30 cellular contexts compared by ENCODE assay signal in the genomic region with DNA sequence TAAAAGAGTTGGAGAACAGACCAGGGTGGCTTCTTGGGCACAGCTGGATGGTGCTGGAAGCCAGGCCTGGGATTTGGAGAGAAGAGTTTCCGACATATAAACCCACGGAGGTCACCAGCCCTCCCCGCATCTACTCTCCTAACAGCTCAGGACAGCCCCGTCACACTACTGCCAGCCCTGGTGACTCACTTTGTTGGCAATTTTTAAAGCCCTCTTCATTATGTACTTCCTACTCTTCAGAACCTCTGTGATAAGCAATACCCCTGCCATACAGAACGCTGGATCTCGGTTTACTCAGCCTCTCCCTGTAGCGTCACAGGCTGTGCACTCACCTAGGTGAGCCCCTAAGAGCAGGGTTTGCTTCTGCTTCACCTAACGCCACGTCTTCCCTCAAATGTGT. TPM values are rescaled to one million over a fixed set of nuclear protein-coding genes. Genes with fewer than 3 reads are reported as not detected.
DNase-seq lines count a peak whose midpoint lies in the region; ATAC-seq and TF ChIP-seq lines count a peak whose summit lies in the region.
"Had no signal": no experiment of that assay in that cellular context is flagged by ENCODE, and none has a peak within 500 bp of the region (broad histone marks: within the 10 kb centered on the region; RNA-seq: fewer than 3 reads in every experiment).

No MANE protein-coding gene starts in this region.

- 31 to 39% methylated on average over 9 of the region's 9 CpGs for WGBS in aorta, 2 donors

- no peaks in the 10 kb centered on the region for H3K27me3 ChIP-seq in right atrium auricular region
- no peaks in the 10 kb centered on the region for H3K27me3 ChIP-seq in aorta (ENCODE audit: control insufficient read depth in 1 of 2, insufficient read depth in 2 of 2, low read length in 1 of 2)
- H3K27me3 ChIP-seq: brain microvascular endothelial cell, spleen, testis had no signal

- DNase-seq in Right ventricle myocardium inferior (ENCODE audit: missing footprints) (no peak), right atrium auricular region (ENCODE audit: low spot score) (no peak), cardiac septum (ENCODE audit: low spot score) (peak; percentile 83), mucosa of gallbladder (ENCODE audit: low spot score) (peak; percentile 38), aorta (peak in 1 of 2 donors; percentile 62), HPDE6-E6E7 (ENCODE audit: extremely low spot score) (no peak), omental fat pad (ENCODE audit: low spot score) (no peak)
- DNase-seq in stimulated activated CD4-positive, alpha-beta T cell treated with anti-CD3 and anti-CD28 coated beads, Interleukin-4, amount 100 ng/mL, for 24 hours, result no peak
- DNase-seq: 8988T; activated CD4-positive, alpha-beta T cell treated with anti-CD3 and anti-CD28 coated beads for 4 hours; activated effector memory CD4-positive, alpha-beta T cell treated with Interleukin-2 at 50 U/mL for 16 hours; activated naive CD8-positive, alpha-beta T cell treated with anti-CD3 and anti-CD28 coated beads, Interleukin-2, amount 50 U/mL, for 24 hours; activated T-cell treated with anti-CD3 and anti-CD28 coated beads for 4 hours; AML-193; brain microvascular endothelial cell; CD4-positive, alpha-beta T cell; HFFc6; left colon; natural killer cell; NCI-H1694 treated with DMSO at 0.1 percent for 48 hours; NCI-H524; retina; SIG-M5; spleen; stimulated activated CD4-positive, alpha-beta T cell treated with anti-CD3 and anti-CD28 coated beads, Interleukin-2, amount 100 ng/mL, for 48 hours; stimulated activated naive B cell treated with anti-CD40 and anti-IgM and Interleukin-4, amounts not matched to agents 10 μg/mL and 1 μg/mL and 100 μg/mL, for 72 hours; testis had no signal

- TF ChIP-seq CTCF in right atrium auricular region (IDR thresholded peaks at IDR 0.05), result no peak
- no peak for TF ChIP-seq CTCF in omental fat pad (IDR thresholded peaks at IDR 0.05)

- H3K4me1 ChIP-seq in right atrium auricular region (peaks cover 0 to 7% of the 10 kb centered on the region in 2 donors), aorta (ENCODE audit: control insufficient read depth in 1 of 2, insufficient read depth in 2 of 2, low read length in 2 of 2) (no peaks in the 10 kb centered on the region)
- H3K4me1 ChIP-seq: spleen, testis had no signal

- ATAC-seq in Right ventricle myocardium inferior, result peak; percentile 94
- ATAC-seq in aorta (ENCODE audit: low FRiP score), result peak; percentile 30
- no peak for ATAC-seq in omental fat pad (ENCODE audit: low FRiP score)
- ATAC-seq: activated naive CD8-positive, alpha-beta T cell treated with anti-CD3 and anti-CD28 coated beads, Interleukin-2, amount 50 U/mL, for 24 hours; GM23338; left colon; natural killer cell; Panc1; stimulated activated naive B cell treated with anti-CD40 and anti-IgM and Interleukin-4, amounts not matched to agents 10 μg/mL and 1 μg/mL and 100 μg/mL, for 72 hours had no signal

- no peak overlapping the region for H3K4me3 ChIP-seq in right atrium auricular region
- no peak overlapping the region for H3K4me3 ChIP-seq in aorta (ENCODE audit: low read length in 2 of 2)
- H3K4me3 ChIP-seq: GM23338, spleen, testis had no signal

- no peaks in the 10 kb centered on the region for H3K9me3 ChIP-seq in right atrium auricular region
- no peaks in the 10 kb centered on the region for H3K9me3 ChIP-seq in aorta (ENCODE audit: control insufficient read depth, low read length)
- H3K9me3 ChIP-seq: spleen, testis had no signal

- intact Hi-C loops in Right ventricle myocardium inferior (cut with DNase I), result no loop called here
- intact Hi-C loops in cardiac septum (cut with DNase I), result loop anchor here (5.0 kb wide), 1 partner anchor 47 kb away; no protein-coding TSS in a partner anchor
- intact Hi-C loops in aorta (cut with DNase I), result no loop called here

- peaks cover 50% of the 10 kb centered on the region for H3K36me3 ChIP-seq in right atrium auricular region
- H3K36me3 ChIP-seq in aorta (ENCODE audit: control insufficient read depth in 1 of 2, insufficient read depth in 2 of 2, low read length in 1 of 2), result peaks cover 9 to 23% of the 10 kb centered on the region in 2 donors

- H3K27ac ChIP-seq in right atrium auricular region (peak overlapping the region in 1 of 2 donors; percentile 22), aorta (ENCODE audit: low read depth in 1 of 2, low read length in 2 of 2) (no peak overlapping the region)
- H3K27ac ChIP-seq: brain microvascular endothelial cell, spleen, testis, VCaP had no signal

RNA-seq across cellular contexts. Expression of a gene that starts 48.1 kb away (rescaled TPM):
- total RNA-seq in Right ventricle myocardium inferior (31.3 TPM), right atrium auricular region (100 to 1,000 TPM; 213 to 421 TPM), cardiac septum (35.1 TPM), mucosa of gallbladder (208 TPM), aorta (100 to 1,000 TPM; 212 to 322 TPM), omental fat pad (100 to 1,000 TPM; 165 to 949 (median 312) TPM)
- 100 to 1,000 TPM; 159 to 195 TPM for polyA plus RNA-seq in aorta

Comparison
In these comparisons a context has a peak if more than half of its experiments do, and no peak if none do; other contexts are left out.
1. DNase-seq: peak in cardiac septum (single experiment) and mucosa of gallbladder (single experiment); none in Right ventricle myocardium inferior (single experiment), right atrium auricular region (single experiment), stimulated activated CD4-positive, alpha-beta T cell treated with anti-CD3 and anti-CD28 coated beads, Interleukin-4, amount 100 ng/mL, for 24 hours (single experiment), HPDE6-E6E7 (single experiment) and omental fat pad (single experiment).